In genomic region chr11:46695345-46696211, GRCh38 we compare ENCODE assay signal across 17 cellular contexts. TPM values are rescaled to one million over a fixed set of nuclear protein-coding genes. Genes with fewer than 3 reads are reported as not detected.
DNase-seq lines count a peak whose midpoint lies in the region; ATAC-seq and TF ChIP-seq lines count a peak whose summit lies in the region.
"Had no signal": no experiment of that assay in that cellular context is flagged by ENCODE, and none has a peak within 500 bp of the region (broad histone marks: within the 10 kb centered on the region; RNA-seq: fewer than 3 reads in every experiment).

No MANE protein-coding gene starts in this region.

- H3K4me3 ChIP-seq in right atrium auricular region (no peak overlapping the region), coronary artery (no peak overlapping the region), osteoblast (ENCODE audit: insufficient read depth, low read length) (no peak overlapping the region), uterus (no peak overlapping the region)
- H3K4me3 ChIP-seq: lower lobe of right lung, PC-9 had no signal

- H3K9me3 ChIP-seq in right atrium auricular region (no peaks in the 10 kb centered on the region), osteoblast (ENCODE audit: low read depth, low read length) (no peaks in the 10 kb centered on the region), uterus (no peaks in the 10 kb centered on the region)
- H3K9me3 ChIP-seq: lower lobe of right lung had no signal

- H3K36me3 ChIP-seq in right atrium auricular region (peaks cover 42% of the 10 kb centered on the region), osteoblast (ENCODE audit: insufficient read depth, low read length) (peaks cover 35% of the 10 kb centered on the region), uterus (no peaks in the 10 kb centered on the region)

- H3K27me3 ChIP-seq in right atrium auricular region (no peaks in the 10 kb centered on the region), osteoblast (ENCODE audit: insufficient read depth, low read length) (no peaks in the 10 kb centered on the region), uterus (no peaks in the 10 kb centered on the region)

- H3K4me1 ChIP-seq in right atrium auricular region (peaks cover 0 to 69% of the 10 kb centered on the region in 2 donors), osteoblast (ENCODE audit: insufficient read depth, low read length) (peaks cover 29% of the 10 kb centered on the region), uterus (peaks cover 16 to 43% of the 10 kb centered on the region in 2 donors)

- no peak overlapping the region for H3K4me2 ChIP-seq in osteoblast (ENCODE audit: insufficient read depth, low read length)
- H3K4me2 ChIP-seq: PC-9 had no signal

- H2AFZ ChIP-seq in osteoblast (ENCODE audit: low read length), result no peak overlapping the region
- H2AFZ ChIP-seq: PC-9 had no signal

- peak overlapping the region; percentile 94 to 96 for H3K27ac ChIP-seq in right atrium auricular region
- H3K27ac ChIP-seq in coronary artery, result peak overlapping the region; percentile 39 to 83
- no peak overlapping the region for H3K27ac ChIP-seq in osteoblast (ENCODE audit: low read depth, low read length)
- peak overlapping the region; percentile 39 to 89 for H3K27ac ChIP-seq in uterus
- H3K27ac ChIP-seq: PC-9 had no signal

- intact Hi-C loops in left ventricle myocardium superior (cut with micrococcal nuclease) (no loop called here), uterus (cut with DNase I; ENCODE audit: low total_unique reads) (no loop called here)

- DNase-seq in right atrium auricular region (ENCODE audit: low spot score) (no peak), left ventricle myocardium superior (no peak), coronary artery (ENCODE audit: low spot score) (no peak), osteoblast (ENCODE audit: insufficient read length, low spot score, missing footprints) (peak; percentile 60), uterus (no peak), 8988T (no peak)
- no peak for DNase-seq in activated CD8-positive, alpha-beta memory T cell treated with anti-CD3 and anti-CD28 coated beads, Interleukin-2, amount 50 U/mL, for 48 hours
- DNase-seq: activated CD4-positive, alpha-beta T cell treated with anti-CD3 and anti-CD28 coated beads, Interleukin-2, amount 50 U/mL, for 48 hours; Calu3; effector CD8-positive, alpha-beta T cell; foreskin fibroblast; lower lobe of right lung; MM.1S; PC-9; stimulated activated CD4-positive, alpha-beta T cell treated with anti-CD3 and anti-CD28 coated beads, Interleukin-4, amount 100 ng/mL, for 24 hours had no signal

- TF ChIP-seq POLR2A in uterus (IDR thresholded peaks at IDR 0.05), result no peak

- no peak for TF ChIP-seq CTCF in right atrium auricular region (IDR thresholded peaks at IDR 0.05)
- no peak for TF ChIP-seq CTCF in coronary artery (IDR thresholded peaks at IDR 0.05)
- TF ChIP-seq CTCF in osteoblast (IDR thresholded peaks at IDR 0.05; ENCODE audit: extremely low read depth, low read depth, low read length), result no peak
- TF ChIP-seq CTCF in uterus (IDR thresholded peaks at IDR 0.05), result no peak

- ATAC-seq in left ventricle myocardium superior, result no peak
- no peak for ATAC-seq in HG02610 (IDR thresholded peaks at IDR 0.05; ENCODE audit: unreplicated experiment)
- ATAC-seq: lower lobe of right lung; natural killer cell treated with Interleukin-12 subunit alpha and Interleukin-12 subunit beta and Interleukin-15 and Interleukin-18, amount 100 ng/mL, for 72 hours had no signal

- H3K79me2 ChIP-seq in osteoblast (ENCODE audit: insufficient read depth, low read length), result peaks cover 61% of the 10 kb centered on the region

- H4K20me1 ChIP-seq in osteoblast (ENCODE audit: insufficient read depth, low read length), result peaks cover 16% of the 10 kb centered on the region

RNA-seq across cellular contexts. Expression of gene ARHGAP1, which starts 4.8 kb away (rescaled TPM):
- total RNA-seq in right atrium auricular region, result 100 to 1,000 TPM in 1 of 2 donors, 10 to 100 TPM in 1; 88.1 to 117 TPM
- total RNA-seq in left ventricle myocardium superior, result 65.2 TPM
- total RNA-seq in osteoblast, result 88.3 and 100 TPM in 2 replicates
- total RNA-seq in uterus, result 100 to 1,000 TPM in 1 of 4 donors, 10 to 100 TPM in 3; 27.9 to 114 (median 37.3) TPM

RNA-seq across cellular contexts. Expression of gene ZNF408, which starts 5.3 kb away (rescaled TPM):
- total RNA-seq in right atrium auricular region (1 to 10 TPM; 6.0 to 9.6 TPM), left ventricle myocardium superior (7.1 TPM), osteoblast (16.2 and 16.3 TPM in 2 replicates), uterus (10 to 100 TPM in 1 of 4 donors, 1 to 10 TPM in 2, under 1 TPM in 1; 0.88 to 10.5 (median 8.0) TPM)

RNA-seq across cellular contexts. Expression of gene F2, which starts 23.4 kb away (rescaled TPM):
- not detected for total RNA-seq in right atrium auricular region
- total RNA-seq in left ventricle myocardium superior, result not detected
- total RNA-seq in osteoblast, result not detected in 2 replicates
- total RNA-seq in uterus, result under 1 TPM in 1 of 4 donors, not detected in 3; 0.27 TPM
- total RNA-seq: Calu3, lower lobe of right lung, PC-9 had no signal
